In the genomic region with DNA sequence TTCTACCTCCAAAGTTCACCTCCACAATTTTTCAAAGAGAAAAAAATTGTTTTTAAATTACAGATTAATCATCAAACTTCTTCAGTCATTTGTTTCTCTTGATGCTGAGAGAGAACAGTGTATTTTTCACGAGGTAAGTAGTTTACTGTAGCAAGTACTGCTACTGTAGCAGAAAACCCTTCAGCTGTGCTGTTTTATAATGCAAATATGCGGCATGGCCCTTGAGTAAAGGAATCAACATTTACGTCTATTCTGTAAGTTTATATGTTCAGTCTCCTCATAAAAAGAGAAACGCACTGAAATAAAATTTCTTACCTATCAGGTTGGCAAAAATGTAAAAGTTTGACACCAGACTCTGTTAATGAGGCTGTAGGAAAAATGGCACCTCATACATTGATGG, we compare ENCODE assay signal across 24 cellular contexts.
"Had no signal": no experiment of that assay in that cellular context is flagged by ENCODE, and none has a peak within 500 bp of the region (broad histone marks: within the 10 kb centered on the region; RNA-seq: fewer than 3 reads in every experiment).

No MANE protein-coding gene starts in this region.

- H3K27ac ChIP-seq: RWPE1 had no signal

- H3K9ac ChIP-seq: SK-N-SH had no signal

- DNase-seq: IMR-90, Karpas-422, KG1, MG63, NCI-H1092, NCI-H1105 treated with DMSO at 0.1 percent for 48 hours, NCI-H1417 treated with DMSO at 0.1 percent for 48 hours, NCI-H146, NCI-H187, NCI-H2029, NCI-H2171 treated with DMSO at 0.1 percent for 48 hours, NCI-H345, NCI-H446 treated with DMSO at 0.1 percent for 48 hours, NCI-H524, NCI-H526 treated with DMSO at 0.1 percent for 48 hours, NCI-H748 treated with DMSO at 0.1 percent for 48 hours, PC-3, SHP77, SK-N-SH, SW 1271, T-cell had no signal

- ATAC-seq: HepG2, Panc1, PC-3, T-cell had no signal

- H3K4me3 Mint-ChIP-seq: T-cell had no signal

- H3K4me3 ChIP-seq: MG63 had no signal

- H3K36me3 ChIP-seq: MG63 had no signal

- H3K4me1 Mint-ChIP-seq: T-cell had no signal

- H3K4me2 ChIP-seq: SK-N-SH had no signal

- H3K27ac Mint-ChIP-seq: T-cell had no signal

- H3K36me3 Mint-ChIP-seq: T-cell had no signal

- H3K27me3 Mint-ChIP-seq: T-cell had no signal

- H3K9me3 ChIP-seq: MG63, SK-N-SH had no signal
